In the genomic region with DNA sequence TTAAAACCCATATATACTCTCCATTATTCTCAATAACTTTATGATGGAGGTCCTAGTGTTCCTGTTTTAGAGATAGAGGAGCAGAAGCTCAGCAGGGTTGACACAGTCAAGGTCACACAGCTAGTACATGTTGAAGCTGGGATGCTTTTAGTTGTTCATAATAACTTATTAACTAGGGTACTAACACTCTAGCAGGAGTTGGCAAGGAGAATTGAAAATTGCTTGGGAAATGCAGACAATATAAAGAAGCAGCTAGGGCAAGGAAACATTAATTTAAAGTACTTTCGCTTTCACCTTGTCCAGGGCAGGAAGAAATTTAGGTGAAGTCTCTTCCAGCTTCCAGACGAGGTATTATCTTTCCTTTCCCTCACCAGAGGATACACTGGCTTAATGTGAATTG, we compare ENCODE assay signal across 20 cellular contexts.
A peak's percentile ranks its signal among the peaks of the same experiment; 100 is the strongest.
DNase-seq lines count a peak whose midpoint lies in the region; FAIRE-seq and TF ChIP-seq lines count a peak whose summit lies in the region.
"Had no signal": no experiment of that assay in that cellular context is flagged by ENCODE, and none has a peak within 500 bp of the region (broad histone marks: within the 10 kb centered on the region; RNA-seq: fewer than 3 reads in every experiment).

No MANE protein-coding gene starts in this region.

- no peaks in the 10 kb centered on the region for H4K20me1 ChIP-seq in SK-N-SH (ENCODE audit: insufficient read depth)

- no peak for TF ChIP-seq EP300 in SK-N-SH (IDR thresholded peaks at IDR 0.05; ENCODE audit: borderline replicate concordance in 1 of 2, low read depth in 1 of 2, low read length in 1 of 2)

- peaks cover 10% of the 10 kb centered on the region for H3K27me3 Mint-ChIP-seq in activated CD4-positive, alpha-beta T cell treated with anti-CD3 and anti-CD28 coated beads, Interleukin-2, amount 10 ng/mL, durations not matched to agents 24 days and 14 days
- no peaks in the 10 kb centered on the region for H3K27me3 Mint-ChIP-seq in type B pancreatic cell
- H3K27me3 Mint-ChIP-seq: stimulated activated naive CD8-positive, alpha-beta T cell treated with anti-CD3 and anti-CD28 coated beads, Interleukin-15, Interleukin-2, amounts not matched to agents 100 ng/mL and 50 ng/mL, for 24 hours had no signal

- H3K4me3 Mint-ChIP-seq in activated CD4-positive, alpha-beta T cell treated with anti-CD3 and anti-CD28 coated beads, Interleukin-2, amount 10 ng/mL, durations not matched to agents 24 days and 14 days: peak overlapping the region; percentile 23
- no peak overlapping the region for H3K4me3 Mint-ChIP-seq in type B pancreatic cell
- H3K4me3 Mint-ChIP-seq: stimulated activated naive CD8-positive, alpha-beta T cell treated with anti-CD3 and anti-CD28 coated beads, Interleukin-15, Interleukin-2, amounts not matched to agents 100 ng/mL and 50 ng/mL, for 24 hours had no signal

- H3K9ac ChIP-seq in SK-N-SH: no peak overlapping the region
- no peak overlapping the region for H3K9ac ChIP-seq in kidney (ENCODE audit: low read length in 2 of 2)
- no peak overlapping the region for H3K9ac ChIP-seq in skeletal muscle satellite cell (ENCODE audit: low read depth, low read length)
- no peak overlapping the region for H3K9ac ChIP-seq in neuronal stem cell (ENCODE audit: low read depth, low read length, poor library complexity)

- H3K27me3 ChIP-seq in SK-N-SH (ENCODE audit: insufficient read depth) (no peaks in the 10 kb centered on the region), skeletal muscle satellite cell (ENCODE audit: control insufficient read depth, insufficient read depth, low read length) (no peaks in the 10 kb centered on the region), neuronal stem cell (ENCODE audit: control insufficient read depth in 3 of 3, insufficient read depth in 3 of 3, low read depth in 1 of 3, low read length in 3 of 3) (no peaks in the 10 kb centered on the region), BE2C (no peaks in the 10 kb centered on the region)
- H3K27me3 ChIP-seq: breast epithelium, spleen, tibial artery had no signal

- H3K4me1 Mint-ChIP-seq in activated CD4-positive, alpha-beta T cell treated with anti-CD3 and anti-CD28 coated beads, Interleukin-2, amount 10 ng/mL, durations not matched to agents 24 days and 14 days: peaks cover 4% of the 10 kb centered on the region
- H3K4me1 Mint-ChIP-seq in type B pancreatic cell (ENCODE audit: unreplicated experiment): peaks cover 5% of the 10 kb centered on the region

- H3K9me2 ChIP-seq in SK-N-SH: no peaks in the 10 kb centered on the region

- H3K9me3 ChIP-seq in SK-N-SH (no peaks in the 10 kb centered on the region), kidney (ENCODE audit: control insufficient read depth in 1 of 2, low read length in 2 of 2) (no peaks in the 10 kb centered on the region), skeletal muscle satellite cell (replicated peaks; ENCODE audit: low read length) (no peaks in the 10 kb centered on the region), neuronal stem cell (replicated peaks in 1 of 2; ENCODE audit: control insufficient read depth in 2 of 2, insufficient read depth in 1 of 2, low read depth in 1 of 2, low read length in 2 of 2) (no peaks in the 10 kb centered on the region), BE2C (no peaks in the 10 kb centered on the region)
- H3K9me3 ChIP-seq: breast epithelium, lower lobe of right lung, spleen, tibial artery had no signal

- CTCF ChIA-PET in SK-N-SH (lab: Yijun Ruan, JAX): interaction anchor here (0.6 kb wide), 1 partner anchor 53 kb away, joined by 3 read pairs; no protein-coding TSS in a partner anchor

- no peaks in the 10 kb centered on the region for H3K9me3 Mint-ChIP-seq in activated CD4-positive, alpha-beta T cell treated with anti-CD3 and anti-CD28 coated beads, Interleukin-2, amount 10 ng/mL, durations not matched to agents 24 days and 14 days
- H3K9me3 Mint-ChIP-seq in type B pancreatic cell: no peaks in the 10 kb centered on the region
- H3K9me3 Mint-ChIP-seq: stimulated activated naive CD8-positive, alpha-beta T cell treated with anti-CD3 and anti-CD28 coated beads, Interleukin-15, Interleukin-2, amounts not matched to agents 100 ng/mL and 50 ng/mL, for 24 hours had no signal

- H3K4me2 ChIP-seq in SK-N-SH: peak overlapping the region; percentile 68
- H3K4me2 ChIP-seq in skeletal muscle satellite cell (ENCODE audit: low read length): peak overlapping the region; percentile 24
- H3K4me2 ChIP-seq in neuronal stem cell (ENCODE audit: insufficient read depth, low read length, poor library complexity, severe bottlenecking): no peak overlapping the region

- WGBS in SK-N-SH (ENCODE audit: low lambda C conversion rate): 4% methylated on average over 2 of the region's 2 CpGs
- WGBS in neuronal stem cell (ENCODE audit: extremely low coverage in 2 of 2, insufficient read length in 2 of 2, insufficient replicate concordance in 1 of 2), 2 donors: no CpG with 5 or more reads among the region's 2 CpGs

- no peak overlapping the region for H3K14ac ChIP-seq in neuronal stem cell (ENCODE audit: low read length)

- no peaks in the 10 kb centered on the region for H3K36me3 Mint-ChIP-seq in activated CD4-positive, alpha-beta T cell treated with anti-CD3 and anti-CD28 coated beads, Interleukin-2, amount 10 ng/mL, durations not matched to agents 24 days and 14 days (ENCODE audit: low read depth)
- H3K36me3 Mint-ChIP-seq in type B pancreatic cell: peaks cover 4% of the 10 kb centered on the region

- no peak overlapping the region for H2BK12ac ChIP-seq in neuronal stem cell (ENCODE audit: low read length)

- peak; percentile 95 for FAIRE-seq in kidney (lab: Jason Lieb, UNC)

- H2AFZ ChIP-seq in SK-N-SH (ENCODE audit: low read depth) (peak overlapping the region; percentile 68; the same call in 1 of the 2 replicates), neuronal stem cell (ENCODE audit: low read length) (no peak overlapping the region)

- H3F3A ChIP-seq in SK-N-SH (replicated peaks; ENCODE audit: insufficient read depth): no peaks in the 10 kb centered on the region

- no peak overlapping the region for H4K8ac ChIP-seq in neuronal stem cell (ENCODE audit: low read depth, low read length)

- H3K18ac ChIP-seq in neuronal stem cell (ENCODE audit: low read length): no peak overlapping the region

- H3K4ac ChIP-seq in neuronal stem cell (ENCODE audit: low read length): no peak overlapping the region

- H2BK5ac ChIP-seq in neuronal stem cell (ENCODE audit: low read length): no peak overlapping the region

- H3K4me1 ChIP-seq in SK-N-SH (ENCODE audit: control insufficient read depth in 1 of 2, insufficient read depth in 2 of 2, low read depth in 1 of 2, low read length in 1 of 2) (no peaks in the 10 kb centered on the region), kidney (ENCODE audit: control insufficient read depth in 1 of 2, insufficient read depth in 1 of 2, low read depth in 1 of 2, low read length in 2 of 2) (peaks cover 17 to 31% of the 10 kb centered on the region in 2 donors), skeletal muscle satellite cell (ENCODE audit: control insufficient read depth, insufficient read depth, low read length) (no peaks in the 10 kb centered on the region), neuronal stem cell (ENCODE audit: control insufficient read depth in 2 of 2, insufficient read depth in 1 of 2, low read depth in 1 of 2, low read length in 2 of 2) (no peaks in the 10 kb centered on the region), BE2C (no peaks in the 10 kb centered on the region)
- H3K4me1 ChIP-seq: breast epithelium had no signal

- no peak overlapping the region for H3K27ac Mint-ChIP-seq in activated CD4-positive, alpha-beta T cell treated with anti-CD3 and anti-CD28 coated beads, Interleukin-2, amount 10 ng/mL, durations not matched to agents 24 days and 14 days
- no peak overlapping the region for H3K27ac Mint-ChIP-seq in type B pancreatic cell
- H3K27ac Mint-ChIP-seq: stimulated activated naive CD8-positive, alpha-beta T cell treated with anti-CD3 and anti-CD28 coated beads, Interleukin-15, Interleukin-2, amounts not matched to agents 100 ng/mL and 50 ng/mL, for 24 hours had no signal

- H3K27ac ChIP-seq in SK-N-SH (ENCODE audit: low read depth in 2 of 2, low read length in 1 of 2) (no peak overlapping the region), kidney (ENCODE audit: low read depth in 2 of 2, low read length in 2 of 2) (peak overlapping the region; percentile 10 to 71), neuronal stem cell (replicated peaks; ENCODE audit: low read length) (no peak overlapping the region)
- H3K27ac ChIP-seq: breast epithelium, lower lobe of right lung, spleen, tibial artery had no signal

- TF ChIP-seq RAD21 in SK-N-SH (IDR thresholded peaks at IDR 0.05; ENCODE audit: low read length): no peak

- no peak overlapping the region for H2BK120ac ChIP-seq in neuronal stem cell (ENCODE audit: low read depth, low read length)

- H3K79me1 ChIP-seq in neuronal stem cell (ENCODE audit: low read depth, low read length): no peaks in the 10 kb centered on the region

- no peak for DNase-seq in activated CD4-positive, alpha-beta T cell treated with anti-CD3 and anti-CD28 coated beads, Interleukin-2, amount 10 ng/mL, durations not matched to agents 24 days and 14 days
- no peak for DNase-seq in activated CD4-positive, alpha-beta T cell treated with anti-CD3 and anti-CD28 coated beads for 1 hour
- DNase-seq in SK-N-SH (no peak), kidney (no peak), type B pancreatic cell (ENCODE audit: extremely low spot score, unreplicated experiment) (no peak), neuronal stem cell (ENCODE audit: low spot score) (no peak), BE2C (no peak)
- DNase-seq: 8988T; activated CD4-positive, alpha-beta T cell treated with anti-CD3 and anti-CD28 coated beads, Interleukin-2, amount 50 U/mL, for 48 hours; activated T-cell treated with anti-CD3 and anti-CD28 coated beads, Interleukin-2, amount 50 U/mL, for 1 hour; amniotic stem cell; KBM-7; lower lobe of right lung; NCI-H524; spleen; stimulated activated CD4-positive, alpha-beta T cell treated with anti-CD3 and anti-CD28 coated beads, Interleukin-4, amount 100 ng/mL, for 24 hours; tibial artery had no signal

- no peak overlapping the region for H3K23ac ChIP-seq in neuronal stem cell (ENCODE audit: low read depth, low read length, poor library complexity)

- POLR2A ChIA-PET in SK-N-SH (lab: Yijun Ruan, JAX): no interaction called here

- H4K91ac ChIP-seq in neuronal stem cell (ENCODE audit: low read depth, low read length, poor library complexity): no peak overlapping the region

- no peak overlapping the region for H2AK5ac ChIP-seq in neuronal stem cell (ENCODE audit: low read depth, low read length)

- no peaks in the 10 kb centered on the region for H3K79me2 ChIP-seq in SK-N-SH (ENCODE audit: insufficient read depth)

- TF ChIP-seq CTCF in SK-N-SH (IDR thresholded peaks at IDR 0.05): no peak
- no peak for TF ChIP-seq CTCF in kidney (IDR thresholded peaks at IDR 0.05; ENCODE audit: borderline replicate concordance, extremely low read depth, insufficient read depth)
- no peak for TF ChIP-seq CTCF in type B pancreatic cell (conservative IDR thresholded peaks at IDR 0.05)
- no peak for TF ChIP-seq CTCF in BE2C (IDR thresholded peaks at IDR 0.05; ENCODE audit: low read depth, low read length)

- intact Hi-C loops in activated CD4-positive, alpha-beta T cell treated with anti-CD3 and anti-CD28 coated beads, Interleukin-2, amount 10 ng/mL, durations not matched to agents 24 days and 14 days (cut with micrococcal nuclease): no loop called here
- intact Hi-C loops in kidney (cut with DNase I): no loop called here

- H2BK15ac ChIP-seq in neuronal stem cell (ENCODE audit: low read length): no peak overlapping the region

- no peaks in the 10 kb centered on the region for H3K36me3 ChIP-seq in SK-N-SH (replicated peaks in 1 of 2; ENCODE audit: control insufficient read depth in 1 of 2, insufficient read depth in 2 of 2, low read length in 1 of 2)
- no peaks in the 10 kb centered on the region for H3K36me3 ChIP-seq in kidney (ENCODE audit: control insufficient read depth in 1 of 2, insufficient read depth in 2 of 2, low read length in 2 of 2)
- H3K36me3 ChIP-seq in skeletal muscle satellite cell (ENCODE audit: insufficient read depth, low read length): no peaks in the 10 kb centered on the region
- H3K36me3 ChIP-seq in neuronal stem cell (replicated peaks in 1 of 2; ENCODE audit: control insufficient read depth in 2 of 2, insufficient read depth in 2 of 2, low read length in 2 of 2): no peaks in the 10 kb centered on the region
- no peaks in the 10 kb centered on the region for H3K36me3 ChIP-seq in BE2C
- H3K36me3 ChIP-seq: breast epithelium, lower lobe of right lung, spleen, tibial artery had no signal

- H3K4me3 ChIP-seq in SK-N-SH (ENCODE audit: low read depth in 2 of 2, low read length in 1 of 2) (peak overlapping the region; percentile 26 to 43; a peak in 3 of 4 replicates), kidney (ENCODE audit: low read length in 2 of 2) (peak overlapping the region; percentile 18 to 51), skeletal muscle satellite cell (ENCODE audit: low read length) (no peak overlapping the region), neuronal stem cell (ENCODE audit: low read length in 2 of 2) (no peak overlapping the region), BE2C (ENCODE audit: low read depth, low read length) (no peak overlapping the region)
- H3K4me3 ChIP-seq: breast epithelium, lower lobe of right lung, tibial artery had no signal

Comparison
In these comparisons a context has a peak if more than half of its experiments do, and no peak if none do; other contexts are left out.
1. H3K27ac ChIP-seq: peak in kidney (2 of 2); none in SK-N-SH (0 of 2) and neuronal stem cell (single experiment).
2. H3K4me3 ChIP-seq: peak in SK-N-SH (2 of 2) and kidney (2 of 2); none in skeletal muscle satellite cell (single experiment), neuronal stem cell (0 of 2) and BE2C (single experiment).